1 cellular context compared by ENCODE assay signal in genomic region chr7:112454191-112454590, GRCh38.
TF ChIP-seq lines count a peak whose summit lies in the region.

No MANE protein-coding gene starts in this region.

TF ChIP-seq in K562, 482 proteins besides CTCF, POLR2A, EP300 and RAD21:
- 0 out of 2 replicates have a peak, but pooled peaks have one; percentile 16 for TF ChIP-seq AFF4 (CRISPR knock-in tag; IDR thresholded peaks at IDR 0.05)
